In the genomic region with DNA sequence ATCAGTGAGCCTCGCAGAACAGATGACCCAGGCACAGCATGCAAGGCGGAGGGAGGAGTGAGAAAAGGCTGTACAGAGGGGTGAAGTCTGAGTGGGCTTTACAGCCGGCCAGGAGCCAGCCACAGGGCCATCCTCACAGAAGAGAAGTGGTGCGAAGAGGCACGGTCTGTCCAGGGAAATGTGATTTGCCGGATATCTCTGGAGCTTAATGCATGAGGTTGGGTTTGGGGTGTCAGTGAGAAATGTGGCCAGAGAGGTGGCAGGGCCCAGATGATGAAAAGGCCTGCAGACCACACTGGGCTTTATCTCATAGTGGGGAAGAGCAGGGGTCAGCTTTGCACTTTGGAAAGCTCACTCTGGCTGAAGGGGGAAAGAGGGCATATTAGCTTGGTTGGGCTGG, we compare ENCODE assay signal across 24 cellular contexts.
"Had no signal": no experiment of that assay in that cellular context is flagged by ENCODE, and none has a peak within 500 bp of the region (broad histone marks: within the 10 kb centered on the region; RNA-seq: fewer than 3 reads in every experiment).

No MANE protein-coding gene starts in this region.

- H3K36me3 ChIP-seq: esophagus squamous epithelium, lower lobe of right lung, sigmoid colon, thoracic aorta, tibial nerve, upper lobe of left lung had no signal

- H3K27me3 ChIP-seq: sigmoid colon, tibial nerve, upper lobe of left lung had no signal

- ATAC-seq: left ventricle myocardium superior; lower lobe of right lung; natural killer cell; psoas muscle; right cardiac atrium; stimulated activated effector memory CD8-positive, alpha-beta T cell treated with anti-CD3 and anti-CD28 coated beads, Interleukin-12 subunit alpha, Interleukin-12 subunit beta, amount 100 ng/mL, for 72 hours had no signal

- H3K27ac Mint-ChIP-seq: dendritic cell treated with granulocyte-macrophage colony-stimulating factor and Interleukin-4, amounts not matched to agents 40 ng/mL and 50 ng/mL, for 4 days; immature natural killer cell; natural killer cell; stimulated activated effector memory CD8-positive, alpha-beta T cell treated with anti-CD3 and anti-CD28 coated beads, Interleukin-12 subunit alpha, Interleukin-12 subunit beta, amount 100 ng/mL, for 72 hours had no signal

- H3K9me3 ChIP-seq: esophagus squamous epithelium, lower lobe of right lung, psoas muscle, sigmoid colon, thoracic aorta, tibial nerve, upper lobe of left lung had no signal

- H3K4me1 Mint-ChIP-seq: immature natural killer cell; natural killer cell; stimulated activated effector memory CD8-positive, alpha-beta T cell treated with anti-CD3 and anti-CD28 coated beads, Interleukin-12 subunit alpha, Interleukin-12 subunit beta, amount 100 ng/mL, for 72 hours had no signal

- H3K9me3 Mint-ChIP-seq: dendritic cell treated with granulocyte-macrophage colony-stimulating factor and Interleukin-4, amounts not matched to agents 40 ng/mL and 50 ng/mL, for 4 days; immature natural killer cell; neural crest cell; stimulated activated effector memory CD8-positive, alpha-beta T cell treated with anti-CD3 and anti-CD28 coated beads, Interleukin-12 subunit alpha, Interleukin-12 subunit beta, amount 100 ng/mL, for 72 hours had no signal

- H3K4me3 Mint-ChIP-seq: dendritic cell treated with granulocyte-macrophage colony-stimulating factor and Interleukin-4, amounts not matched to agents 40 ng/mL and 50 ng/mL, for 4 days; immature natural killer cell; natural killer cell; neural crest cell; stimulated activated effector memory CD8-positive, alpha-beta T cell treated with anti-CD3 and anti-CD28 coated beads, Interleukin-12 subunit alpha, Interleukin-12 subunit beta, amount 100 ng/mL, for 72 hours had no signal

- H3K4me3 ChIP-seq: esophagus squamous epithelium, lower lobe of right lung, psoas muscle, sigmoid colon, thoracic aorta, tibial nerve, upper lobe of left lung had no signal

- H3K27ac ChIP-seq: esophagus squamous epithelium, lower lobe of right lung, psoas muscle, sigmoid colon, thoracic aorta, tibial nerve, upper lobe of left lung had no signal

- H3K4me1 ChIP-seq: esophagus squamous epithelium, lower lobe of right lung, psoas muscle, sigmoid colon, tibial nerve, upper lobe of left lung had no signal

- DNase-seq: cerebellar nuclear complex; effector memory CD4-positive, alpha-beta T cell; erythroblast; esophagus squamous epithelium; foreskin melanocyte; glutamatergic neuron; hypothalamus; immature natural killer cell; left ventricle myocardium superior; lower lobe of right lung; natural killer cell; nucleus accumbens; psoas muscle; right cardiac atrium; sigmoid colon; stimulated activated CD4-positive, alpha-beta T cell treated with anti-CD3 and anti-CD28 coated beads, Interleukin-2, amount 100 ng/mL, for 24 hours; stimulated activated CD4-positive, alpha-beta T cell treated with anti-CD3 and anti-CD28 coated beads, Interleukin-4, amount 100 ng/mL, for 24 hours; stimulated activated naive CD4-positive, alpha-beta T cell treated with Interleukin-2 at 50 U/mL for 16 hours had no signal

- H3K36me3 Mint-ChIP-seq: immature natural killer cell; natural killer cell; stimulated activated effector memory CD8-positive, alpha-beta T cell treated with anti-CD3 and anti-CD28 coated beads, Interleukin-12 subunit alpha, Interleukin-12 subunit beta, amount 100 ng/mL, for 72 hours had no signal
